Comparison of ENCODE assay signal across 8 cellular contexts in genomic region chr5:88667187-88668141, GRCh38.
DNase-seq lines count a peak whose midpoint lies in the region; TF ChIP-seq lines count a peak whose summit lies in the region.

No MANE protein-coding gene starts in this region.

- H3K36me3 Mint-ChIP-seq in T-helper 1 cell treated with Interleukin-12 subunit alpha and Interleukin-12 subunit beta and Interleukin-4 antibody, amounts not matched to agents 30 μg/mL and 1 μg/mL, for 36 hours (ENCODE audit: low read depth) = no peaks in the 10 kb centered on the region
- H3K36me3 Mint-ChIP-seq in dendritic cell treated with granulocyte-macrophage colony-stimulating factor and Interleukin-4, amounts not matched to agents 40 ng/mL and 50 ng/mL, for 4 days (ENCODE audit: low read depth) = no peaks in the 10 kb centered on the region

- DNase-seq in T-helper 1 cell = no peak
- peak; percentile 32 for DNase-seq in HEK293T (ENCODE audit: extremely low spot score)
- DNase-seq in NCI-H146 (lab: John Stamatoyannopoulos, UW) = peak; percentile 38
- peak; percentile 85 for DNase-seq in retina
- DNase-seq in NCI-H2029 treated with DMSO at 0.1 percent for 48 hours (lab: John Stamatoyannopoulos, UW) = no peak
- no peak for DNase-seq in NCI-H2196 treated with DMSO at 0.1 percent for 48 hours (lab: John Stamatoyannopoulos, UW; ENCODE audit: unreplicated experiment)

- no peak overlapping the region for H3K27ac Mint-ChIP-seq in T-helper 1 cell treated with Interleukin-12 subunit alpha and Interleukin-12 subunit beta and Interleukin-4 antibody, amounts not matched to agents 30 μg/mL and 1 μg/mL, for 36 hours
- H3K27ac Mint-ChIP-seq in dendritic cell treated with granulocyte-macrophage colony-stimulating factor and Interleukin-4, amounts not matched to agents 40 ng/mL and 50 ng/mL, for 4 days = no peak overlapping the region

- CTCF ChIA-PET in HEK293T (lab: Yijun Ruan, JAX) = interaction anchor here (0.6 kb wide), 1 partner anchor 515 kb away, joined by 3 read pairs; no protein-coding TSS in a partner anchor

- H3K9me3 Mint-ChIP-seq in T-helper 1 cell treated with Interleukin-12 subunit alpha and Interleukin-12 subunit beta and Interleukin-4 antibody, amounts not matched to agents 30 μg/mL and 1 μg/mL, for 36 hours = no peaks in the 10 kb centered on the region
- no peaks in the 10 kb centered on the region for H3K9me3 Mint-ChIP-seq in dendritic cell treated with granulocyte-macrophage colony-stimulating factor and Interleukin-4, amounts not matched to agents 40 ng/mL and 50 ng/mL, for 4 days

- peaks cover 19% of the 10 kb centered on the region for H3K4me1 Mint-ChIP-seq in T-helper 1 cell treated with Interleukin-12 subunit alpha and Interleukin-12 subunit beta and Interleukin-4 antibody, amounts not matched to agents 30 μg/mL and 1 μg/mL, for 36 hours (ENCODE audit: low read depth)
- H3K4me1 Mint-ChIP-seq in dendritic cell treated with granulocyte-macrophage colony-stimulating factor and Interleukin-4, amounts not matched to agents 40 ng/mL and 50 ng/mL, for 4 days (ENCODE audit: low read depth) = peaks cover 32% of the 10 kb centered on the region

- intact Hi-C loops in dendritic cell treated with granulocyte-macrophage colony-stimulating factor and Interleukin-4, amounts not matched to agents 40 ng/mL and 50 ng/mL, for 4 days (cut with micrococcal nuclease) = no loop called here

- peak overlapping the region; percentile 83 for H3K4me3 Mint-ChIP-seq in T-helper 1 cell treated with Interleukin-12 subunit alpha and Interleukin-12 subunit beta and Interleukin-4 antibody, amounts not matched to agents 30 μg/mL and 1 μg/mL, for 36 hours
- H3K4me3 Mint-ChIP-seq in dendritic cell treated with granulocyte-macrophage colony-stimulating factor and Interleukin-4, amounts not matched to agents 40 ng/mL and 50 ng/mL, for 4 days = peak overlapping the region; percentile 70

- H3K27me3 Mint-ChIP-seq in T-helper 1 cell treated with Interleukin-12 subunit alpha and Interleukin-12 subunit beta and Interleukin-4 antibody, amounts not matched to agents 30 μg/mL and 1 μg/mL, for 36 hours (ENCODE audit: low read depth) = peaks cover 95% of the 10 kb centered on the region
- H3K27me3 Mint-ChIP-seq in dendritic cell treated with granulocyte-macrophage colony-stimulating factor and Interleukin-4, amounts not matched to agents 40 ng/mL and 50 ng/mL, for 4 days = peaks cover 86% of the 10 kb centered on the region

- POLR2A ChIA-PET in HEK293T (lab: Yijun Ruan, JAX) = interaction anchor here (0.9 to 5.1 kb wide), 4 partner anchors 7 to 526 kb away, joined by 3 to 68 read pairs (median 4); no protein-coding TSS in a partner anchor

TF ChIP-seq in HEK293T, 16 proteins besides CTCF, POLR2A, EP300 and RAD21:
- TF ChIP-seq L3MBTL2 (conservative IDR thresholded peaks at IDR 0.05) (no peak; the same call in 1 of the 2 replicates), ARNT (IDR thresholded peaks at IDR 0.05) (peak; percentile 70; the same call in 1 of the 2 replicates)

Comparison
In these comparisons a context has a peak if more than half of its experiments do, and no peak if none do; other contexts are left out.
1. DNase-seq: peak in HEK293T (single experiment), NCI-H146 (single experiment) and retina (single experiment); none in T-helper 1 cell (0 of 5), NCI-H2029 treated with DMSO at 0.1 percent for 48 hours (single experiment) and NCI-H2196 treated with DMSO at 0.1 percent for 48 hours (single experiment).